16 cellular contexts compared by ENCODE assay signal in the genomic region with DNA sequence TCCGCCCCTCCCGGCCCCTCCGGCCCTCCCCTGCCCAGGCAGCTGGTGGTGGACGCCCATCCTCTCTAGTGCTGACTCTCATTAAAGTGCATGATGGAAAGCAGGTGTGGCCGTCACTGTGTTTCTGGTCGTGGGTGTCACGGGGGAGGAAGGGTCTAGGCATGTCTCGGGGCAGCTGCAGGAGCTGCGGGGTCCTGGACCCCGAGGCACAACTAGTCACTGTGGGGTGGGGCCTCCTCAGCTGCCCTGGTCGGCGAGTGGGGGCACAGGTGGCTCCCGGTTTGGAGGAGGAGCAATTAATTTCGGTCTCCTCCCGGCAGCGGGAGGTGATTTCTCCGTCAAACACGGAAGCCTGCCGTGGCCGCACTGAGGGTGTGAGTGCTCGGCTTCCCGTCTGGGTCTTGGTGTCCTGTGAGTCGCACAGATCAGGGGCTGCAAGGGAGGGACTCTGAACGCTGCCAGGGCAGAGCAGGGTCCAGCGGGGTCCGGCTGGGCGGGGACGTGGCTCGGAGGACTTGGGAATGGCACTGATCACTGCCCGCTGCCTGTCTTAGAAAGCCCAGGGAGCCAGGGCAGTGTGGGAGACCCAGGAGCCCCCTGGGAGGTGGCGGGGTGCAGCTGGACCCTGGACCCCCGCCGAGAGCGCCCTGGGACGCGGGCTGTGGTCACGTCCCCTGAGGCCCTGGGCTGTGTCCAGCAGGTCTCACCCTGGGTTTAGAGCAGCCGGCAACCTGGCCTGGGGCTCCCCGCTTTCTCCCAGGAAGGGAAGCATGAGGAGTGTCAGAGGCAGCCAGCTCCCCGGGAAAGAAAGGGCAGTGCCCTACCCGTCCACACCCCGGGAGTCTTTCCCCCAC. TPM values are rescaled to one million over a fixed set of nuclear protein-coding genes. Genes with fewer than 3 reads are reported as not detected.
A peak's percentile ranks its signal among the peaks of the same experiment; 100 is the strongest.
DNase-seq lines count a peak whose midpoint lies in the region; ATAC-seq, FAIRE-seq and TF ChIP-seq lines count a peak whose summit lies in the region.
"Had no signal": no experiment of that assay in that cellular context is flagged by ENCODE, and none has a peak within 500 bp of the region (broad histone marks: within the 10 kb centered on the region; RNA-seq: fewer than 3 reads in every experiment).

No MANE protein-coding gene starts in this region.

- 9% methylated on average over 8 of the region's 42 CpGs for WGBS in A549 (ENCODE audit: missing lambda C conversion rate)

- TF ChIP-seq RAD21 in A549 (conservative IDR thresholded peaks at IDR 0.05 in 1 of 2, IDR thresholded peaks at IDR 0.05 in 1 of 2), result no peak

- FAIRE-seq in A549 (lab: Jason Lieb, UNC), result no peak
- FAIRE-seq: G401.6 had no signal

- peaks cover 49% of the 10 kb centered on the region for H3K27me3 ChIP-seq in NT2/D1 (ENCODE audit: insufficient read depth, insufficient read length)
- peaks cover 14% of the 10 kb centered on the region for H3K27me3 ChIP-seq in iPS-15b (ENCODE audit: control insufficient read depth, insufficient read depth, low read length)

- H3K9ac ChIP-seq in NT2/D1 (ENCODE audit: insufficient read length, low read depth) (peak overlapping the region; percentile 50), iPS-15b (ENCODE audit: low read depth, low read length) (no peak overlapping the region)

- no peak for TF ChIP-seq POLR2A in A549 (IDR thresholded peaks at IDR 0.05; ENCODE audit: low read length)

- H3K4me3 ChIP-seq in A549 (peak overlapping the region; percentile 18; the same call in 2 of the 3 replicates), NT2/D1 (ENCODE audit: insufficient read length, low read depth) (no peak overlapping the region), iPS-15b (ENCODE audit: low read depth, low read length) (peak overlapping the region; percentile 13)

- peak in 1 of 2 experiments; percentile 4; a peak in 3 of 6 replicates for ATAC-seq in A549

- no peaks in the 10 kb centered on the region for H3K9me3 ChIP-seq in A549
- no peaks in the 10 kb centered on the region for H3K9me3 ChIP-seq in NT2/D1 (ENCODE audit: insufficient read depth, low read length)
- no peaks in the 10 kb centered on the region for H3K9me3 ChIP-seq in iPS-15b (ENCODE audit: control insufficient read depth, insufficient read depth, low read length)

- H3K36me3 ChIP-seq in NT2/D1 (ENCODE audit: insufficient read depth, insufficient read length, low read length), result no peaks in the 10 kb centered on the region
- H3K36me3 ChIP-seq in iPS-15b (ENCODE audit: control insufficient read depth, insufficient read depth, low read length), result no peaks in the 10 kb centered on the region

- CTCF ChIA-PET in A549 (lab: Yijun Ruan, JAX), result no interaction called here

- POLR2A ChIA-PET in A549 (lab: Yijun Ruan, JAX), result no interaction called here

- peak overlapping the region; percentile 78 for H3K4me2 ChIP-seq in A549

- TF ChIP-seq EP300 in A549 (IDR thresholded peaks at IDR 0.05), result no peak

- no peak for TF ChIP-seq CTCF in A549 (IDR thresholded peaks at IDR 0.05)

- peak overlapping the region in 1 of 2 experiments; percentile 55; a peak in 2 of 6 replicates for H3K27ac ChIP-seq in A549
- H3K27ac ChIP-seq: 22Rv1, epithelial cell of prostate had no signal

- 0 out of 3 replicates have a peak, but pooled peaks cover 5% of the 10 kb centered on the region for H3K4me1 ChIP-seq in A549
- H3K4me1 ChIP-seq in NT2/D1 (ENCODE audit: insufficient read depth, insufficient read length), result no peaks in the 10 kb centered on the region
- H3K4me1 ChIP-seq in iPS-15b (ENCODE audit: control insufficient read depth, insufficient read depth, low read length), result no peaks in the 10 kb centered on the region

- DNase-seq in DMS 273 (lab: John Stamatoyannopoulos, UW; ENCODE audit: unreplicated experiment) (peak; percentile 50), DMS 273 treated with DMSO at 0.1 percent for 48 hours (lab: John Stamatoyannopoulos, UW) (no peak), A549 (ENCODE audit: low read depth in 1 of 2, low spot score in 1 of 2) (no peak), NT2/D1 (ENCODE audit: low read depth, low spot score) (no peak), SIG-M5 (lab: John Stamatoyannopoulos, UW) (no peak), NCI-H187 treated with DMSO at 0.1 percent for 48 hours (lab: John Stamatoyannopoulos, UW) (no peak), DMS114 treated with DMSO at 0.1 percent for 48 hours (lab: John Stamatoyannopoulos, UW; ENCODE audit: unreplicated experiment) (no peak)
- DNase-seq: activated CD8-positive, alpha-beta memory T cell treated with anti-CD3 and anti-CD28 coated beads, Interleukin-2, amount 50 U/mL, for 4 hours; NCI-H524 treated with DMSO at 0.1 percent for 48 hours; stimulated activated CD8-positive, alpha-beta memory T cell treated with anti-CD3 and anti-CD28 coated beads, Interleukin-4, amount 100 ng/mL, for 48 hours; SW 1271 had no signal

TF ChIP-seq in A549, 52 proteins besides CTCF, POLR2A, EP300 and RAD21 (continues in another document):
- TF ChIP-seq CEBPB (IDR thresholded peaks at IDR 0.05) (no peak), PHF8 (IDR thresholded peaks at IDR 0.05; ENCODE audit: borderline replicate concordance, low read depth) (no peak), NFE2L2 (conservative IDR thresholded peaks at IDR 0.05; ENCODE audit: low read length) (no peak), HOXA7 (CRISPR knock-in tag; IDR thresholded peaks at IDR 0.05) (no peak), TP53 (CRISPR knock-in tag; IDR thresholded peaks at IDR 0.05) (no peak), HMGXB4 (CRISPR knock-in tag; IDR thresholded peaks at IDR 0.05; ENCODE audit: borderline replicate concordance) (no peak), FOXS1 (CRISPR knock-in tag; IDR thresholded peaks at IDR 0.05) (no peak), TFCP2L1 (CRISPR knock-in tag; IDR thresholded peaks at IDR 0.05) (no peak)
- TF ChIP-seq, protein P1, sequence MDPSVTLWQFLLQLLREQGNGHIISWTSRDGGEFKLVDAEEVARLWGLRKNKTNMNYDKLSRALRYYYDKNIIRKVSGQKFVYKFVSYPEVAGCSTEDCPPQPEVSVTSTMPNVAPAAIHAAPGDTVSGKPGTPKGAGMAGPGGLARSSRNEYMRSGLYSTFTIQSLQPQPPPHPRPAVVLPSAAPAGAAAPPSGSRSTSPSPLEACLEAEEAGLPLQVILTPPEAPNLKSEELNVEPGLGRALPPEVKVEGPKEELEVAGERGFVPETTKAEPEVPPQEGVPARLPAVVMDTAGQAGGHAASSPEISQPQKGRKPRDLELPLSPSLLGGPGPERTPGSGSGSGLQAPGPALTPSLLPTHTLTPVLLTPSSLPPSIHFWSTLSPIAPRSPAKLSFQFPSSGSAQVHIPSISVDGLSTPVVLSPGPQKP (IDR thresholded peaks at IDR 0.05; ENCODE audit: low read depth, low read length), result no peak

RNA-seq across cellular contexts. Expression of gene TPSD1, which starts 3.3 kb away (rescaled TPM):
- not detected in 2 replicates for polyA plus RNA-seq in A549 (2011; rRNA removed)
- not detected in 2 replicates for polyA plus RNA-seq in A549 (2012; cell fraction: cytosol; rRNA removed)
- not detected in 2 replicates for polyA plus RNA-seq in A549 (2012; cell fraction: nucleus; rRNA removed)
- polyA plus RNA-seq in A549 (2017; fragmentation: RNase III; extraction: RNeasy Plus Mini Kit Qiagen cat#74134 plus additional on column Dnase treatment), result not detected in 3 replicates
- not detected in 2 replicates for polyA minus RNA-seq in A549 (2011; rRNA and poly(A)+ RNA removed)
- polyA plus RNA-seq: neural cell had no signal

RNA-seq across cellular contexts. Expression of gene TPSAB1, which starts 18.6 kb away (rescaled TPM):
- not detected in 2 replicates for polyA plus RNA-seq in A549 (2011; rRNA removed)
- 0.04 TPM in 1 of 2 replicates, not detected in the other for polyA plus RNA-seq in A549 (2012; cell fraction: cytosol; rRNA removed)
- polyA plus RNA-seq in A549 (2012; cell fraction: nucleus; rRNA removed), result not detected in 2 replicates
- polyA plus RNA-seq in A549 (2017; fragmentation: RNase III; extraction: RNeasy Plus Mini Kit Qiagen cat#74134 plus additional on column Dnase treatment), result not detected in 3 replicates
- not detected in 2 replicates for polyA minus RNA-seq in A549 (2011; rRNA and poly(A)+ RNA removed)
- polyA plus RNA-seq: neural cell had no signal

RNA-seq across cellular contexts. Expression of gene TPSB2, which starts 29.1 kb away (rescaled TPM):
- not detected in 2 replicates for polyA plus RNA-seq in A549 (2011; rRNA removed)
- polyA plus RNA-seq in A549 (2012; cell fraction: cytosol; rRNA removed), result not detected in 2 replicates
- 0.06 TPM in 1 of 2 replicates, not detected in the other for polyA plus RNA-seq in A549 (2012; cell fraction: nucleus; rRNA removed)
- polyA plus RNA-seq in A549 (2017; fragmentation: RNase III; extraction: RNeasy Plus Mini Kit Qiagen cat#74134 plus additional on column Dnase treatment), result not detected in 3 replicates
- not detected in 2 replicates for polyA minus RNA-seq in A549 (2011; rRNA and poly(A)+ RNA removed)
- polyA plus RNA-seq: neural cell had no signal

RNA-seq across cellular contexts. Expression of gene TPSG1, which starts 34.1 kb away (rescaled TPM):
- polyA plus RNA-seq in A549 (2011; rRNA removed) (not detected in 2 replicates), A549 (2017; fragmentation: RNase III; extraction: RNeasy Plus Mini Kit Qiagen cat#74134 plus additional on column Dnase treatment) (0.08 TPM in 1 of 3 replicates, not detected in the others)
- 0.13 and 0.14 TPM in 2 replicates for polyA plus RNA-seq in A549 (2012; cell fraction: cytosol; rRNA removed)
- 0.23 TPM in 2 replicates for polyA plus RNA-seq in A549 (2012; cell fraction: nucleus; rRNA removed)
- not detected in 2 replicates for polyA minus RNA-seq in A549 (2011; rRNA and poly(A)+ RNA removed)
- polyA plus RNA-seq: neural cell had no signal

RNA-seq across cellular contexts. Expression of gene UBE2I, which starts 50.3 kb away (rescaled TPM):
- polyA plus RNA-seq in A549 (2011; rRNA removed), result 131 and 170 TPM in 2 replicates
- polyA plus RNA-seq in A549 (2012; cell fraction: cytosol; rRNA removed), result 90.3 and 102 TPM in 2 replicates
- polyA plus RNA-seq in A549 (2012; cell fraction: nucleus; rRNA removed), result 160 and 187 TPM in 2 replicates
- polyA plus RNA-seq in A549 (2017; fragmentation: RNase III; extraction: RNeasy Plus Mini Kit Qiagen cat#74134 plus additional on column Dnase treatment), result 207 to 210 TPM (median 208 TPM) in 3 replicates
- 71.2 and 83.1 TPM in 2 replicates for polyA minus RNA-seq in A549 (2011; rRNA and poly(A)+ RNA removed)
